17 cellular contexts compared by ENCODE assay signal in the genomic region with DNA sequence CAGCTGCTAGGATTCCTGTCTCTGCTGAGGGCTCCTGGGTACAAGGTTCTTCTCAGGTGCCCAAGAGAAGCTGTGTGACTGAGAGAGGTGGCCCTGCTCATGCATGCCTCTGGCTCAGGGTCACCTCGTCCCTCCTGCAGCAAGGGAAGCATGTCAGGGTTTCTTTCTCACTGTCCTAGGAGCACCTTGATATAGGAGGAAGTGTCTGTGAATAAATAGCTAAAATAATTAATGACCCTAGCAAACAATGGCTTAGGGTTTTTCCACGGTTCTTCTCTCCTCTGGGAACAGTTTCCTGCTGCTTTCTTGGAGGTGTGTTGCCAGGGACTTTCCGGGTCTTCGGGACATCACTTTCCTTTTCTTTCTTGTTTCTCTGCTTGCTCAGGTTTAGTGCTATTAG.
A peak's percentile ranks its signal among the peaks of the same experiment; 100 is the strongest.
DNase-seq lines count a peak whose midpoint lies in the region; ATAC-seq and TF ChIP-seq lines count a peak whose summit lies in the region.
"Had no signal": no experiment of that assay in that cellular context is flagged by ENCODE, and none has a peak within 500 bp of the region (broad histone marks: within the 10 kb centered on the region; RNA-seq: fewer than 3 reads in every experiment).

No MANE protein-coding gene starts in this region.

- H3K36me3 ChIP-seq in left ventricle myocardium inferior (no peaks in the 10 kb centered on the region), transverse colon (no peaks in the 10 kb centered on the region)
- H3K36me3 ChIP-seq: tibial artery had no signal

- ATAC-seq in Right ventricle myocardium superior (ENCODE audit: poor library complexity) = no peak
- ATAC-seq: activated CD4-positive, CD25-positive, alpha-beta regulatory T cell treated with anti-CD3 and anti-CD28 coated beads, Interleukin-2, amount 50 U/mL, for 24 hours; activated CD8-positive, alpha-beta memory T cell treated with anti-CD3 and anti-CD28 coated beads, Interleukin-2, amount 10 ng/mL, durations not matched to agents 7 days and 5 days; CD8-positive, alpha-beta T cell; sciatic nerve had no signal

- H3K9me3 ChIP-seq in left ventricle myocardium inferior (replicated peaks) (no peaks in the 10 kb centered on the region), transverse colon (no peaks in the 10 kb centered on the region)
- H3K9me3 ChIP-seq: tibial artery had no signal

- H3K27me3 ChIP-seq in left ventricle myocardium inferior (ENCODE audit: low read depth) (no peaks in the 10 kb centered on the region), transverse colon (no peaks in the 10 kb centered on the region)
- H3K27me3 ChIP-seq: tibial artery had no signal

- 29 to 40% methylated on average over 2 to 4 of the region's 4 CpGs for WGBS in transverse colon (ENCODE audit: low coverage in 1 of 2), 2 donors

- in situ Hi-C loops in transverse colon (cut with MboI; ENCODE audit: low pct_ligation_motif_present in 1 of 4, low pct_unique_long_range_greater_than_20kb in 1 of 4, low sequenced_read_pairs in 3 of 4) = no loop called here

- peaks cover 93% of the 10 kb centered on the region for H3K4me1 ChIP-seq in left ventricle myocardium inferior
- H3K4me1 ChIP-seq in transverse colon = peaks cover 6 to 52% (median 27%) of the 10 kb centered on the region in 4 donors

- TF ChIP-seq CTCF in left ventricle myocardium inferior (IDR thresholded peaks at IDR 0.05; ENCODE audit: borderline replicate concordance) = no peak
- no peak for TF ChIP-seq CTCF in epithelial cell of proximal tubule (conservative IDR thresholded peaks at IDR 0.05; ENCODE audit: low read depth, low read length)
- no peak for TF ChIP-seq CTCF in transverse colon (IDR thresholded peaks at IDR 0.05)

- H3K4me3 ChIP-seq in left ventricle myocardium inferior = no peak overlapping the region
- H3K4me3 ChIP-seq in epithelial cell of proximal tubule (ENCODE audit: low read depth, low read length) = peak overlapping the region; percentile 39
- H3K4me3 ChIP-seq in transverse colon = no peak overlapping the region
- H3K4me3 ChIP-seq: tibial artery had no signal

- intact Hi-C loops in left ventricle myocardium inferior (cut with micrococcal nuclease) (no loop called here), Right ventricle myocardium superior (cut with DNase I) (no loop called here), transverse colon (cut with DNase I; ENCODE audit: low total_unique reads) (no loop called here)

- TF ChIP-seq EP300 in transverse colon (IDR thresholded peaks at IDR 0.05; ENCODE audit: low read depth) = no peak

- no peak for DNase-seq in left ventricle myocardium inferior
- DNase-seq in Right ventricle myocardium superior = no peak
- DNase-seq in epithelial cell of proximal tubule (ENCODE audit: low read depth) = no peak
- DNase-seq in mucosa of gallbladder (ENCODE audit: low spot score) = peak; percentile 30
- DNase-seq in activated CD8-positive, alpha-beta memory T cell treated with anti-CD3 and anti-CD28 coated beads, Interleukin-2, amount 50 U/mL, for 4 hours = no peak
- no peak for DNase-seq in NK-92 treated with Interleukin-12 subunit alpha and Interleukin-12 subunit beta, amount 100 ng/mL, for 24 hours (lab: John Stamatoyannopoulos, UW)
- DNase-seq in transverse colon = no peak
- DNase-seq in dedifferentiated amniotic fluid mesenchymal stem cell (ENCODE audit: extremely low spot score) = no peak
- DNase-seq: activated CD8-positive, alpha-beta memory T cell treated with anti-CD3 and anti-CD28 coated beads, Interleukin-2, amount 10 ng/mL, durations not matched to agents 7 days and 5 days; activated gamma-delta T cell treated with Interleukin-2 at 50 U/mL for 16 hours; CD8-positive, alpha-beta T cell; NCI-H774; RPMI8226; stimulated activated CD4-positive, alpha-beta T cell treated with anti-CD3 and anti-CD28 coated beads, Interleukin-4, amount 100 ng/mL, for 24 hours; tibial artery had no signal

- H3K27ac ChIP-seq in left ventricle myocardium inferior (replicated peaks) (peak overlapping the region; percentile 25), transverse colon (no peak overlapping the region)
- H3K27ac ChIP-seq: tibial artery had no signal

- no peak for TF ChIP-seq POLR2A in transverse colon (IDR thresholded peaks at IDR 0.05)
